In genomic region chr1:9780554-9781110, GRCh38 we compare ENCODE assay signal across 17 cellular contexts. TPM values are rescaled to one million over a fixed set of nuclear protein-coding genes. Genes with fewer than 3 reads are reported as not detected.
DNase-seq lines count a peak whose midpoint lies in the region; ATAC-seq and TF ChIP-seq lines count a peak whose summit lies in the region.
"Had no signal": no experiment of that assay in that cellular context is flagged by ENCODE, and none has a peak within 500 bp of the region (broad histone marks: within the 10 kb centered on the region; RNA-seq: fewer than 3 reads in every experiment).

No MANE protein-coding gene starts in this region.

- peaks cover 10% of the 10 kb centered on the region for H3K36me3 ChIP-seq in RWPE2 (ENCODE audit: low read depth)
- H3K36me3 ChIP-seq: Peyer's patch, SJSA1 had no signal

- peak overlapping the region; percentile 61 for H3K27ac ChIP-seq in RWPE2 (ENCODE audit: poor library complexity, severe bottlenecking)
- H3K27ac ChIP-seq: Peyer's patch, SJSA1 had no signal

- H3K4me3 Mint-ChIP-seq in T-cell = no peak overlapping the region
- H3K4me3 Mint-ChIP-seq: IgD-negative memory B cell had no signal

- H3K36me3 Mint-ChIP-seq in T-cell = no peaks in the 10 kb centered on the region
- H3K36me3 Mint-ChIP-seq: IgD-negative memory B cell had no signal

- H3K27ac Mint-ChIP-seq in T-cell = no peak overlapping the region
- H3K27ac Mint-ChIP-seq: IgD-negative memory B cell had no signal

- ATAC-seq in RWPE2 (ENCODE audit: low read depth) = no peak
- ATAC-seq in T-cell (replicated peaks in 1 of 4) = no peak

- in situ Hi-C loops in G401 (cut with HindIII; ENCODE audit: low sequenced_read_pairs) = loop anchor here (25.0 kb wide), 1 partner anchor 118 kb away; the partner anchor contains the start of gene PIK3CD

- H3K4me1 Mint-ChIP-seq in T-cell = peaks cover 28 to 33% (median 29%) of the 10 kb centered on the region in 3 donors

- DNase-seq in G401 (ENCODE audit: low spot score) (peak; percentile 96), RWPE2 (ENCODE audit: low spot score) (no peak), cerebellar nuclear complex (lab: John Stamatoyannopoulos, UW) (peak; percentile 67 to 89), kidney tubule cell (ENCODE audit: low spot score) (peak; percentile 78), GM19240 (ENCODE audit: insufficient read length, low spot score) (no peak), putamen (ENCODE audit: low spot score) (no peak), T-cell (no peak)
- DNase-seq: GDM1, H7, NCI-H1105, NCI-H2029 treated with DMSO at 0.1 percent for 48 hours, NCI-H226, NCI-H510A treated with DMSO at 0.1 percent for 48 hours, NCI-H748 treated with DMSO at 0.1 percent for 48 hours, Peyer's patch had no signal

- no peak for TF ChIP-seq CTCF in RWPE2 (IDR thresholded peaks at IDR 0.05; ENCODE audit: poor library complexity, severe bottlenecking)

- POLR2A ChIA-PET in T-cell (lab: Charles Lee) = no interaction called here

- H3K27me3 Mint-ChIP-seq in T-cell = no peaks in the 10 kb centered on the region
- H3K27me3 Mint-ChIP-seq: IgD-negative memory B cell had no signal

- H3K9me3 Mint-ChIP-seq in T-cell = no peaks in the 10 kb centered on the region
- H3K9me3 Mint-ChIP-seq: IgD-negative memory B cell had no signal

- H3K9me3 ChIP-seq in RWPE2 (ENCODE audit: severe bottlenecking) = no peaks in the 10 kb centered on the region
- H3K9me3 ChIP-seq: Peyer's patch, SJSA1 had no signal

- H3K4me1 ChIP-seq in RWPE2 (ENCODE audit: insufficient read depth, poor library complexity, severe bottlenecking) = peaks cover 33% of the 10 kb centered on the region
- H3K4me1 ChIP-seq: SJSA1 had no signal

- H3K27me3 ChIP-seq in RWPE2 (ENCODE audit: insufficient read depth, poor library complexity, severe bottlenecking) = no peaks in the 10 kb centered on the region
- H3K27me3 ChIP-seq: Peyer's patch, SJSA1 had no signal

- CTCF ChIA-PET in T-cell (lab: Charles Lee) = interaction anchor here in 1 of 2 donors (1.8 kb wide), 1 partner anchor 88 kb away, joined by 11 read pairs; no protein-coding TSS in a partner anchor

- H3K4me3 ChIP-seq in RWPE2 (ENCODE audit: severe bottlenecking) = no peak overlapping the region
- H3K4me3 ChIP-seq: Peyer's patch, SJSA1 had no signal

RNA-seq across cellular contexts. Expression of gene CLSTN1, which starts 43.1 kb away (rescaled TPM):
- 136 and 175 TPM in 2 replicates for total RNA-seq in G401 (2014; rRNA removed; shearing (Covaris generic))
- total RNA-seq in T-cell = 100 to 1,000 TPM in 2 of 5 donors, 10 to 100 TPM in 3; 84.6 to 105 (median 91.2) TPM

Comparison
In these comparisons a context has a peak if more than half of its experiments do, and no peak if none do; other contexts are left out.
1. DNase-seq: peak in G401 (single experiment), cerebellar nuclear complex (2 of 2) and kidney tubule cell (single experiment); none in RWPE2 (single experiment), GM19240 (single experiment), putamen (single experiment) and T-cell (0 of 34).